Comparison of ENCODE assay signal across 9 cellular contexts in genomic region chr2:136582631-136583205, GRCh38.
A peak's percentile ranks its signal among the peaks of the same experiment; 100 is the strongest.
DNase-seq lines count a peak whose midpoint lies in the region; ATAC-seq lines count a peak whose summit lies in the region.
"Had no signal": no experiment of that assay in that cellular context is flagged by ENCODE, and none has a peak within 500 bp of the region (broad histone marks: within the 10 kb centered on the region; RNA-seq: fewer than 3 reads in every experiment).

No MANE protein-coding gene starts in this region.

- no peaks in the 10 kb centered on the region for H3K27me3 Mint-ChIP-seq in activated naive CD8-positive, alpha-beta T cell treated with anti-CD3 and anti-CD28 coated beads for 36 hours

- H3K4me1 Mint-ChIP-seq in activated naive CD8-positive, alpha-beta T cell treated with anti-CD3 and anti-CD28 coated beads for 36 hours, result no peaks in the 10 kb centered on the region

- DNase-seq in DMS 273 (lab: John Stamatoyannopoulos, UW; ENCODE audit: unreplicated experiment), result peak; percentile 50
- no peak for DNase-seq in DMS 273 treated with DMSO at 0.1 percent for 48 hours (lab: John Stamatoyannopoulos, UW)
- peak; percentile 4 for DNase-seq in HS-27A (ENCODE audit: low read depth)
- DNase-seq in activated naive CD8-positive, alpha-beta T cell treated with anti-CD3 and anti-CD28 coated beads for 36 hours, result peak; percentile 2
- peak; percentile 3 to 16 for DNase-seq in lung microvascular endothelial cell (ENCODE audit: low read depth in 2 of 2)
- DNase-seq in GF-D8 (lab: John Stamatoyannopoulos, UW), result no peak
- DNase-seq: NCI-H226 had no signal

- no peak overlapping the region for H3K27ac Mint-ChIP-seq in activated naive CD8-positive, alpha-beta T cell treated with anti-CD3 and anti-CD28 coated beads for 36 hours

- ATAC-seq in GM18498 (IDR thresholded peaks at IDR 0.05; ENCODE audit: unreplicated experiment) (no peak), GM21529 (IDR thresholded peaks at IDR 0.05; ENCODE audit: unreplicated experiment) (no peak)

- no peaks in the 10 kb centered on the region for H3K9me3 Mint-ChIP-seq in activated naive CD8-positive, alpha-beta T cell treated with anti-CD3 and anti-CD28 coated beads for 36 hours

- no peaks in the 10 kb centered on the region for H3K36me3 Mint-ChIP-seq in activated naive CD8-positive, alpha-beta T cell treated with anti-CD3 and anti-CD28 coated beads for 36 hours

- H3K4me3 Mint-ChIP-seq in activated naive CD8-positive, alpha-beta T cell treated with anti-CD3 and anti-CD28 coated beads for 36 hours, result no peak overlapping the region

Comparison
In these comparisons a context has a peak if more than half of its experiments do, and no peak if none do; other contexts are left out.
1. DNase-seq: peak in DMS 273 (single experiment), HS-27A (single experiment), activated naive CD8-positive, alpha-beta T cell treated with anti-CD3 and anti-CD28 coated beads for 36 hours (single experiment) and lung microvascular endothelial cell (2 of 2); none in DMS 273 treated with DMSO at 0.1 percent for 48 hours (single experiment) and GF-D8 (single experiment).